ENCODE assay signal across 1 cellular context in the genomic region with DNA sequence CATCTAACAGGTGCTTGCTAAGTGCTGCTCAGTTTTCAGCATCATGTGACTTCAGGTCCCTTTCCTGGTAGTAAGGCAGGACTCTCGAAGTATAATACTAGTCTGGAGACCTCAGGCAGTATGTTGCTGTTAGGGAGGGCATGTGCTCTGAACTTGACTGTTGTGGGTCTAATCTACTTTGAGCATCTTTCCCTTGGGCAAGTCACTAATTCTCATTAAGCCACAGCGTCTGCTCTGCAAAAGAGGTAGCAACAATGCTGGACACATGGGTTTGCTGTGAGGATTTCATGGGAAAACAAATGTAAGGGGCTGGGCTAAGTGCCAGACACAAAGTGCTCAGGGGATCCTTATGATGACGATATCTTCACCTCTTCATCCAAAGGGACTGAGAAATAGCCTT.
TF ChIP-seq lines count a peak whose summit lies in the region.

No MANE protein-coding gene starts in this region.

TF ChIP-seq in GM23338, 12 proteins besides CTCF, POLR2A, EP300 and RAD21 (continued from another document):
- TF ChIP-seq, protein P1, sequence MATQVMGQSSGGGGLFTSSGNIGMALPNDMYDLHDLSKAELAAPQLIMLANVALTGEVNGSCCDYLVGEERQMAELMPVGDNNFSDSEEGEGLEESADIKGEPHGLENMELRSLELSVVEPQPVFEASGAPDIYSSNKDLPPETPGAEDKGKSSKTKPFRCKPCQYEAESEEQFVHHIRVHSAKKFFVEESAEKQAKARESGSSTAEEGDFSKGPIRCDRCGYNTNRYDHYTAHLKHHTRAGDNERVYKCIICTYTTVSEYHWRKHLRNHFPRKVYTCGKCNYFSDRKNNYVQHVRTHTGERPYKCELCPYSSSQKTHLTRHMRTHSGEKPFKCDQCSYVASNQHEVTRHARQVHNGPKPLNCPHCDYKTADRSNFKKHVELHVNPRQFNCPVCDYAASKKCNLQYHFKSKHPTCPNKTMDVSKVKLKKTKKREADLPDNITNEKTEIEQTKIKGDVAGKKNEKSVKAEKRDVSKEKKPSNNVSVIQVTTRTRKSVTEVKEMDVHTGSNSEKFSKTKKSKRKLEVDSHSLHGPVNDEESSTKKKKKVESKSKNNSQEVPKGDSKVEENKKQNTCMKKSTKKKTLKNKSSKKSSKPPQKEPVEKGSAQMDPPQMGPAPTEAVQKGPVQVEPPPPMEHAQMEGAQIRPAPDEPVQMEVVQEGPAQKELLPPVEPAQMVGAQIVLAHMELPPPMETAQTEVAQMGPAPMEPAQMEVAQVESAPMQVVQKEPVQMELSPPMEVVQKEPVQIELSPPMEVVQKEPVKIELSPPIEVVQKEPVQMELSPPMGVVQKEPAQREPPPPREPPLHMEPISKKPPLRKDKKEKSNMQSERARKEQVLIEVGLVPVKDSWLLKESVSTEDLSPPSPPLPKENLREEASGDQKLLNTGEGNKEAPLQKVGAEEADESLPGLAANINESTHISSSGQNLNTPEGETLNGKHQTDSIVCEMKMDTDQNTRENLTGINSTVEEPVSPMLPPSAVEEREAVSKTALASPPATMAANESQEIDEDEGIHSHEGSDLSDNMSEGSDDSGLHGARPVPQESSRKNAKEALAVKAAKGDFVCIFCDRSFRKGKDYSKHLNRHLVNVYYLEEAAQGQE (IDR thresholded peaks at IDR 0.05; ENCODE audit: unreplicated experiment): no peak
